In the genomic region with DNA sequence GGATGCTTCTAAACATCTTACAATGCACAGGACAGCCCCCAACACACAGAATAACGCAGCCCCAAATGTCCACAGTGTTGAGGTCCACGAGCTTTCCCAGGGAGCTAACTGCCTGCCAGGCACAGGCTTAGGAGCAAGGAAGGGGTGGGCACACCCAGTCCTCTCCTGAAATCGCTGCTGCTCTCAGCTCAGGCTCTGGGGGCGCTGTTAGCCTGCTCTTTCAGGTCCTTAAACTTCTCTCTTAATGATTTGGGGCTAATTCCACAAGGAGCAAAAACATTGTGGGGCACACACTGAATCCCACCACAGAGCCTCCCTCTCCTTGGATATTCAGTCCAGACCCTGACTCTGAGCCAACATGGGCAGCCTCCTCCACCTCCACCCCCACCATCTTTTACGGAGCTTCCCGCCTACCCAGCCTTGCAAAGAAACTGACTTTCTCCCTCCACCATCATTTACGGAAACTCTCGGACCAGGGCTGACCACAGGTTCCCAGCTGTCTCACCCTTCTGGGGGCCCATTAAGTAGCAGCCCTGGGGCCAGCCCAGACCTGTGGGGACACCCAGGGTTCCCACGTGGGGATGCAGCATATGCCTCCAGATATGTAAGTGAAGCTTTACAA, we compare ENCODE assay signal across 8 cellular contexts. TPM values are rescaled to one million over a fixed set of nuclear protein-coding genes. Genes with fewer than 3 reads are reported as not detected.
A peak's percentile ranks its signal among the peaks of the same experiment; 100 is the strongest.
DNase-seq lines count a peak whose midpoint lies in the region; ATAC-seq and TF ChIP-seq lines count a peak whose summit lies in the region.

No MANE protein-coding gene starts in this region.

- 0 out of 2 replicates have a peak, but pooled peaks cover 3% of the 10 kb centered on the region for H3F3A ChIP-seq in GM23338 (replicated peaks; ENCODE audit: low read depth)
- H3F3A ChIP-seq in neural cell (ENCODE audit: insufficient read depth, low read length, poor library complexity, severe bottlenecking), result no peaks in the 10 kb centered on the region

- H3K4me1 Mint-ChIP-seq in GM23338, result peaks cover 4% of the 10 kb centered on the region; the same call in 2 of the 3 replicates

- TF ChIP-seq RAD21 in neural cell (conservative IDR thresholded peaks at IDR 0.05), result peak; percentile 29

- peak overlapping the region; percentile 85 for H2AFZ ChIP-seq in GM23338
- H2AFZ ChIP-seq in neural cell (ENCODE audit: low read depth, low read length), result no peak overlapping the region

- ATAC-seq in GM23338 (peak; percentile 96), RWPE2 (ENCODE audit: low read depth) (no peak), HG03354 (IDR thresholded peaks at IDR 0.05; ENCODE audit: poor library complexity, severe bottlenecking, unreplicated experiment) (no peak)

- no peak overlapping the region for H3K27ac ChIP-seq in GM23338 (ENCODE audit: low read depth)
- no peak overlapping the region for H3K27ac ChIP-seq in RWPE2 (ENCODE audit: poor library complexity, severe bottlenecking)
- no peak overlapping the region for H3K27ac ChIP-seq in dorsolateral prefrontal cortex
- no peak overlapping the region for H3K27ac ChIP-seq in neural cell (ENCODE audit: low read length)

- H3K4me3 ChIP-seq in GM23338 (no peak overlapping the region), RWPE2 (ENCODE audit: severe bottlenecking) (no peak overlapping the region), dorsolateral prefrontal cortex (no peak overlapping the region), neural cell (ENCODE audit: low read length) (no peak overlapping the region)

- H3K27me3 ChIP-seq in GM23338 (ENCODE audit: insufficient read depth), result no peaks in the 10 kb centered on the region
- no peaks in the 10 kb centered on the region for H3K27me3 ChIP-seq in RWPE2 (ENCODE audit: insufficient read depth, poor library complexity, severe bottlenecking)
- H3K27me3 ChIP-seq in dorsolateral prefrontal cortex, result peaks cover 0 to 4% (median 0%) of the 10 kb centered on the region in 45 donors
- no peaks in the 10 kb centered on the region for H3K27me3 ChIP-seq in neural cell (ENCODE audit: insufficient read depth, low read depth, low read length)

- H3K4me2 ChIP-seq in GM23338, result no peak overlapping the region
- H3K4me2 ChIP-seq in neural cell (ENCODE audit: low read length), result no peak overlapping the region

- H3K27ac Mint-ChIP-seq in GM23338, result no peak overlapping the region

- H3K27me3 Mint-ChIP-seq in GM23338 (ENCODE audit: insufficient read depth, low read depth, poor library complexity), result peaks cover 9% of the 10 kb centered on the region

- H3K4me3 Mint-ChIP-seq in GM23338, result no peak overlapping the region

- H3K9me3 ChIP-seq in RWPE2 (ENCODE audit: severe bottlenecking) (no peaks in the 10 kb centered on the region), neural cell (ENCODE audit: low read length) (no peaks in the 10 kb centered on the region)

- H3K9ac ChIP-seq in neural cell (ENCODE audit: low read length), result no peak overlapping the region

- H3K36me3 Mint-ChIP-seq in GM23338 (ENCODE audit: low read depth), result no peaks in the 10 kb centered on the region; the same call in 2 of the 3 replicates

- intact Hi-C loops in dorsolateral prefrontal cortex (cut with DNase I), result no loop called here

- TF ChIP-seq CTCF in GM23338 (conservative IDR thresholded peaks at IDR 0.05; ENCODE audit: low read depth in 2 of 2) (peak; percentile 86 to 87), RWPE2 (IDR thresholded peaks at IDR 0.05; ENCODE audit: poor library complexity, severe bottlenecking) (peak; percentile 63), dorsolateral prefrontal cortex (IDR thresholded peaks at IDR 0.05 in 54 of 56, conservative IDR thresholded peaks at IDR 0.05 in 2 of 56; ENCODE audit: low read depth in 1 of 56, partially characterized antibody in 56 of 56) (peak in 50 of 56 donors; percentile 13 to 58 (median 42)), neural cell (IDR thresholded peaks at IDR 0.05; ENCODE audit: poor library complexity, severe bottlenecking) (peak; percentile 50)

- no peaks in the 10 kb centered on the region; the same call in 1 of the 2 replicates for H3K9me2 ChIP-seq in GM23338 (ENCODE audit: insufficient read depth)
- no peaks in the 10 kb centered on the region for H3K9me2 ChIP-seq in neural cell (ENCODE audit: insufficient read depth, low read length)

- H3K4me1 ChIP-seq in GM23338 (ENCODE audit: insufficient read depth), result no peaks in the 10 kb centered on the region
- peaks cover 9% of the 10 kb centered on the region for H3K4me1 ChIP-seq in RWPE2 (ENCODE audit: insufficient read depth, poor library complexity, severe bottlenecking)

- H3K79me2 ChIP-seq in GM23338 (replicated peaks; ENCODE audit: insufficient read depth), result no peaks in the 10 kb centered on the region
- no peaks in the 10 kb centered on the region for H3K79me2 ChIP-seq in neural cell (replicated peaks; ENCODE audit: insufficient read depth, low read length)

- peak; percentile 59 for DNase-seq in CD1c-positive myeloid dendritic cell (ENCODE audit: extremely low spot score)
- peak; percentile 83 for DNase-seq in GM23338 (ENCODE audit: low spot score)
- DNase-seq in RWPE2 (ENCODE audit: low spot score), result no peak
- peak in 3 of 10 donors; percentile 16 to 55 (median 43) for DNase-seq in dorsolateral prefrontal cortex
- DNase-seq in ureter (ENCODE audit: low spot score), result no peak
- no peak for DNase-seq in GOT3 (lab: John Stamatoyannopoulos, UW)

- H3K36me3 ChIP-seq in GM23338 (ENCODE audit: insufficient read depth), result no peaks in the 10 kb centered on the region
- H3K36me3 ChIP-seq in RWPE2 (ENCODE audit: low read depth), result no peaks in the 10 kb centered on the region
- no peaks in the 10 kb centered on the region for H3K36me3 ChIP-seq in neural cell (ENCODE audit: insufficient read depth, low read length)

- H3K9me3 Mint-ChIP-seq in GM23338, result no peaks in the 10 kb centered on the region; the same call in 1 of the 3 replicates

- no peaks in the 10 kb centered on the region for H4K20me1 ChIP-seq in GM23338 (replicated peaks; ENCODE audit: insufficient read depth)
- H4K20me1 ChIP-seq in neural cell (ENCODE audit: insufficient read depth), result no peaks in the 10 kb centered on the region

- no peak for TF ChIP-seq EP300 in neural cell (conservative IDR thresholded peaks at IDR 0.05; ENCODE audit: poor library complexity, severe bottlenecking)

TF ChIP-seq in GM23338, 12 proteins besides CTCF, POLR2A, EP300 and RAD21 (continues in another document):
- no peak for TF ChIP-seq EZH2 (IDR thresholded peaks at IDR 0.05; ENCODE audit: low read depth, unreplicated experiment)
- TF ChIP-seq POLR2AphosphoS5 (IDR thresholded peaks at IDR 0.05; ENCODE audit: low read depth), result no peak
- TF ChIP-seq, protein P1, sequence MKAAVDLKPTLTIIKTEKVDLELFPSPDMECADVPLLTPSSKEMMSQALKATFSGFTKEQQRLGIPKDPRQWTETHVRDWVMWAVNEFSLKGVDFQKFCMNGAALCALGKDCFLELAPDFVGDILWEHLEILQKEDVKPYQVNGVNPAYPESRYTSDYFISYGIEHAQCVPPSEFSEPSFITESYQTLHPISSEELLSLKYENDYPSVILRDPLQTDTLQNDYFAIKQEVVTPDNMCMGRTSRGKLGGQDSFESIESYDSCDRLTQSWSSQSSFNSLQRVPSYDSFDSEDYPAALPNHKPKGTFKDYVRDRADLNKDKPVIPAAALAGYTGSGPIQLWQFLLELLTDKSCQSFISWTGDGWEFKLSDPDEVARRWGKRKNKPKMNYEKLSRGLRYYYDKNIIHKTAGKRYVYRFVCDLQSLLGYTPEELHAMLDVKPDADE (IDR thresholded peaks at IDR 0.05), result no peak
- no peak for TF ChIP-seq ZNF331 (CRISPR knock-in tag; IDR thresholded peaks at IDR 0.05; ENCODE audit: low read depth)

TF ChIP-seq in neural cell, 6 proteins besides CTCF, POLR2A, EP300 and RAD21 (continues in another document):
- TF ChIP-seq SMC3 (conservative IDR thresholded peaks at IDR 0.05; ENCODE audit: poor library complexity) (no peak), TAF1 (IDR thresholded peaks at IDR 0.05; ENCODE audit: low read depth) (no peak), EZH2 (IDR thresholded peaks at IDR 0.05; ENCODE audit: borderline replicate concordance, insufficient read depth, low read length, poor library complexity, severe bottlenecking) (no peak), POLR2AphosphoS5 (IDR thresholded peaks at IDR 0.05) (no peak)

RNA-seq across cellular contexts. Expression of a gene that starts 1.1 kb away (rescaled TPM):
- total RNA-seq in GM23338 (2014; rRNA removed; shearing (Covaris generic)), result not detected in 2 replicates
- polyA plus RNA-seq in GM23338 (2016; fragmentation: Nextera tagmentation; extraction: Ambion mirVana) (not detected in 2 replicates), neural cell (not detected in 2 replicates)
- total RNA-seq in dorsolateral prefrontal cortex (not detected), ureter (not detected)
- not detected in 2 replicates for polyA minus RNA-seq in neural cell

RNA-seq across cellular contexts. Expression of a gene that starts 20.3 kb away (rescaled TPM):
- not detected in 2 replicates for total RNA-seq in GM23338 (2014; rRNA removed; shearing (Covaris generic))
- polyA plus RNA-seq in GM23338 (2016; fragmentation: Nextera tagmentation; extraction: Ambion mirVana) (not detected in 2 replicates), neural cell (0.20 TPM in 1 of 2 replicates, not detected in the other)
- total RNA-seq in dorsolateral prefrontal cortex (1 to 10 TPM in 50 of 120 experiments, under 1 TPM in 59, not detected in 11; 0.31 to 3.6 (median 0.98) TPM), ureter (0.68 TPM)
- polyA minus RNA-seq in neural cell, result not detected in 2 replicates

RNA-seq across cellular contexts. Expression of a gene that starts 25.8 kb away (rescaled TPM):
- total RNA-seq in GM23338 (2014; rRNA removed; shearing (Covaris generic)), result not detected in 2 replicates
- not detected in 2 replicates for polyA plus RNA-seq in GM23338 (2016; fragmentation: Nextera tagmentation; extraction: Ambion mirVana)
- total RNA-seq in dorsolateral prefrontal cortex, result not detected
- not detected in 2 replicates for polyA plus RNA-seq in neural cell
- not detected in 2 replicates for polyA minus RNA-seq in neural cell
- total RNA-seq in ureter, result not detected

RNA-seq across cellular contexts. Expression of a gene that starts 35.0 kb away (rescaled TPM):
- not detected in 2 replicates for total RNA-seq in GM23338 (2014; rRNA removed; shearing (Covaris generic))
- polyA plus RNA-seq in GM23338 (2016; fragmentation: Nextera tagmentation; extraction: Ambion mirVana), result not detected in 2 replicates
- under 1 TPM in 19 of 120 experiments, not detected in 101; 0.19 to 0.76 (median 0.30) TPM for total RNA-seq in dorsolateral prefrontal cortex
- polyA plus RNA-seq in neural cell, result not detected in 2 replicates
- not detected in 2 replicates for polyA minus RNA-seq in neural cell
- total RNA-seq in ureter, result 0.49 TPM

RNA-seq across cellular contexts. Expression of a gene that starts 57.3 kb away (rescaled TPM):
- not detected in 2 replicates for total RNA-seq in GM23338 (2014; rRNA removed; shearing (Covaris generic))
- polyA plus RNA-seq in GM23338 (2016; fragmentation: Nextera tagmentation; extraction: Ambion mirVana), result not detected in 2 replicates
- 1 to 10 TPM in 3 of 120 experiments, under 1 TPM in 76, not detected in 41; 0.10 to 3.6 (median 0.27) TPM for total RNA-seq in dorsolateral prefrontal cortex
- polyA plus RNA-seq in neural cell, result not detected in 2 replicates
- polyA minus RNA-seq in neural cell, result not detected in 2 replicates
- total RNA-seq in ureter, result 0.73 TPM

Comparison
In these comparisons a context has a peak if more than half of its experiments do, and no peak if none do; other contexts are left out.
1. DNase-seq: peak in CD1c-positive myeloid dendritic cell (single experiment) and GM23338 (single experiment); none in RWPE2 (single experiment), ureter (single experiment) and GOT3 (single experiment).
2. Peak in every context shown above with its lines, with median percentiles within 50 percentile points of each other: CTCF ChIP-seq.